8 cellular contexts compared by ENCODE assay signal in the genomic region with DNA sequence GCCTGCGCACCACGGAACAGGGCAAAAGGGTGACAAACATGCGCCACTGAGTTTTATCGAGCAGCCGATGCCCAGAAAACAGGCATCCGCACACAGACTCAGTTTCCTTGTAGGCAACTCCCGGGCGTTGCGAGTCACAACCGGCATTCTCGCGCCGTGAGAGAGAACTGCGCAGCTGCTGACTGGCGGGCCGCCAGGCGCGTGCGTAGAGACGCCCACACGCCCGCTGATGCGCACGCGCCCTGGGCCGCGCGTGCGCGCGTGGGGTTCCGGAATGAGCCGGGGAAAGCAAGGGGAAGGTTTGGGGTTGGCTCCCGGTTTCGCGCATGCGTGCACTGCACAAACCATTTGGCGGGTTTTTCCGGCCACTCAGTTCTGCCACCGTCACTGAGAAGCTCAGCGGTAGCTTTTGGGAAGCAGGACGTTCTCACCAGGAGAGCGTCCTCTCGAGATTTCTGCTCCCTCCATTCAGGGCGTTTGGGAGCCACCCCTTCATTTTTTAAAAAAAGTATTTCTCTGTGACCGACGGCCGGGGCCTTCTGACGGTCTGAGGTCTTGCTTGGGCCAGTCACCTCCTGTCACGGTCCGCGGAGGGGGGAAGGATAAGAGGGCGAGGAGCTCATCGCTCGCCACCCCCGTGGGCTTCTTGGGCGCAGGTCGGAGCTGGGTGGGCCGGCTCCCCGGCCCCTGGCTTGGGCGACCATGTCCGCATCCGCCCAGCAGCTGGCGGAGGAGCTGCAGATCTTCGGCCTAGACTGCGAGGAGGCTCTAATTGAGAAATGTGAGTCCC. TPM values are rescaled to one million over a fixed set of nuclear protein-coding genes. Genes with fewer than 3 reads are reported as not detected.
DNase-seq lines count a peak whose midpoint lies in the region; ATAC-seq and TF ChIP-seq lines count a peak whose summit lies in the region.

Gene POLA2, plus strand, starts transcription at position 372 of the 790 bp plus-strand sequence. Its CDS starts 331 bp downstream, at position 703.

- 0 to 2% methylated on average over 11 to 12 of the region's 66 CpGs for WGBS in gastroesophageal sphincter (ENCODE audit: low coverage in 1 of 2), 2 donors

- TF ChIP-seq EP300 in gastroesophageal sphincter (IDR thresholded peaks at IDR 0.05): no peak

- no peaks in the 10 kb centered on the region; the same call in 1 of the 2 replicates for H3K27me3 Mint-ChIP-seq in HFFc6 (ENCODE audit: insufficient read depth)
- H3K27me3 Mint-ChIP-seq in activated naive CD4-positive, alpha-beta T cell treated with anti-CD3 and anti-CD28 coated beads for 36 hours (ENCODE audit: low read depth): no peaks in the 10 kb centered on the region

- peak; percentile 75 for DNase-seq in GM04503 (ENCODE audit: low read depth)
- peak; percentile 93 for DNase-seq in HFFc6
- peak; percentile 97 for DNase-seq in NB4 (ENCODE audit: low read depth)
- DNase-seq in SK-N-DZ (ENCODE audit: low spot score): peak; percentile 96
- peak; percentile 98 for DNase-seq in activated naive CD4-positive, alpha-beta T cell treated with anti-CD3 and anti-CD28 coated beads for 36 hours
- peak; percentile 75 for DNase-seq in non-pigmented ciliary epithelial cell (ENCODE audit: low read depth)
- peak; percentile 98 for DNase-seq in superior temporal gyrus (ENCODE audit: extremely low spot score)

- H3K36me3 ChIP-seq in gastroesophageal sphincter: peaks cover 0 to 13% of the 10 kb centered on the region in 2 donors

- H3K4me3 ChIP-seq in NB4 (ENCODE audit: low read depth, low read length) (peak within 1 kb of the TSS; percentile 97), gastroesophageal sphincter (peak within 1 kb of the TSS; percentile 74 to 76)

- peak within 1 kb of the TSS; percentile 85 to 95 (median 92) for H3K27ac ChIP-seq in gastroesophageal sphincter

- peaks cover 18% of the 10 kb centered on the region; the same call in 1 of the 2 replicates for H3K36me3 Mint-ChIP-seq in HFFc6 (ENCODE audit: low read depth)
- H3K36me3 Mint-ChIP-seq in activated naive CD4-positive, alpha-beta T cell treated with anti-CD3 and anti-CD28 coated beads for 36 hours (ENCODE audit: low read depth): peaks cover 39% of the 10 kb centered on the region

- TF ChIP-seq POLR2A in NB4 (IDR thresholded peaks at IDR 0.05; ENCODE audit: extremely low read depth, insufficient read length) (peak; percentile 93), gastroesophageal sphincter (IDR thresholded peaks at IDR 0.05) (peak; percentile 85 to 89)

- intact Hi-C loops in activated naive CD4-positive, alpha-beta T cell treated with anti-CD3 and anti-CD28 coated beads for 36 hours (cut with micrococcal nuclease): loop anchor here (1.0 to 5.0 kb wide), 6 partner anchors 17 to 482 kb away; partner anchors contain the start of genes ARL2, DPF2, SYVN1 and TM7SF2

- ATAC-seq in gastroesophageal sphincter: peak; percentile 97

- TF ChIP-seq CTCF in HFFc6 (IDR thresholded peaks at IDR 0.05): no peak
- no peak for TF ChIP-seq CTCF in NB4 (IDR thresholded peaks at IDR 0.05; ENCODE audit: low read depth, low read length)
- peak in 1 of 4 experiments; percentile 16 for TF ChIP-seq CTCF in gastroesophageal sphincter (IDR thresholded peaks at IDR 0.05)

- peaks cover 4 to 22% (median 9%) of the 10 kb centered on the region in 3 donors for H3K4me1 ChIP-seq in gastroesophageal sphincter

- H3K9me3 Mint-ChIP-seq in HFFc6: no peaks in the 10 kb centered on the region
- H3K9me3 Mint-ChIP-seq in activated naive CD4-positive, alpha-beta T cell treated with anti-CD3 and anti-CD28 coated beads for 36 hours: no peaks in the 10 kb centered on the region

- peak within 1 kb of the TSS; percentile 97 for H3K27ac Mint-ChIP-seq in HFFc6
- peak within 1 kb of the TSS; percentile 94 for H3K27ac Mint-ChIP-seq in activated naive CD4-positive, alpha-beta T cell treated with anti-CD3 and anti-CD28 coated beads for 36 hours

- H3K9me3 ChIP-seq in gastroesophageal sphincter: no peaks in the 10 kb centered on the region

- CTCF ChIA-PET in activated naive CD4-positive, alpha-beta T cell treated with anti-CD3 and anti-CD28 coated beads for 36 hours (lab: Charles Lee): interaction anchor here (0.6 to 2.5 kb wide), 13 partner anchors 9 to 247 kb away, joined by 3 to 15 read pairs (median 4); partner anchors contain the start of gene DPF2

- peaks cover 32% of the 10 kb centered on the region for H3K4me1 Mint-ChIP-seq in HFFc6 (ENCODE audit: low read depth)
- peaks cover 44% of the 10 kb centered on the region for H3K4me1 Mint-ChIP-seq in activated naive CD4-positive, alpha-beta T cell treated with anti-CD3 and anti-CD28 coated beads for 36 hours (ENCODE audit: low read depth)

- peak within 1 kb of the TSS; percentile 98 for H3K4me3 Mint-ChIP-seq in HFFc6
- peak within 1 kb of the TSS; percentile 93 for H3K4me3 Mint-ChIP-seq in activated naive CD4-positive, alpha-beta T cell treated with anti-CD3 and anti-CD28 coated beads for 36 hours

- H3K27me3 ChIP-seq in gastroesophageal sphincter: no peaks in the 10 kb centered on the region

RNA-seq across cellular contexts. Expression of gene POLA2, which starts in this region (rescaled TPM):
- total RNA-seq in HFFc6 (2021; fragmentation: NEBNext Ultra II Directional; extraction: Animal tissue kit (Norgen Biotek cat#: 25700)): 10 to 100 TPM in 5 of 6 experiments, 1 to 10 TPM in 1; 8.6 to 18.3 (median 15.3) TPM
- 44.0 and 49.9 TPM in 2 replicates for polyA plus RNA-seq in SK-N-DZ (2014; cell fraction: cytosol; rRNA removed)
- polyA plus RNA-seq in SK-N-DZ (2014; cell fraction: nucleus; rRNA removed): 40.0 and 68.8 TPM in 2 replicates
- total RNA-seq in activated naive CD4-positive, alpha-beta T cell treated with anti-CD3 and anti-CD28 coated beads for 36 hours: 10 to 100 TPM; 65.1 to 67.0 TPM
- total RNA-seq in gastroesophageal sphincter: 10 to 100 TPM in 2 of 4 donors, 1 to 10 TPM in 2; 7.7 to 18.5 (median 13.2) TPM

Comparison
In these comparisons a context has a peak if more than half of its experiments do, and no peak if none do; other contexts are left out.
1. Peak in every context shown above with its lines: DNase-seq, ATAC-seq, H3K4me3 ChIP-seq and H3K27ac ChIP-seq.